2 cellular contexts compared by ENCODE assay signal in the genomic region with DNA sequence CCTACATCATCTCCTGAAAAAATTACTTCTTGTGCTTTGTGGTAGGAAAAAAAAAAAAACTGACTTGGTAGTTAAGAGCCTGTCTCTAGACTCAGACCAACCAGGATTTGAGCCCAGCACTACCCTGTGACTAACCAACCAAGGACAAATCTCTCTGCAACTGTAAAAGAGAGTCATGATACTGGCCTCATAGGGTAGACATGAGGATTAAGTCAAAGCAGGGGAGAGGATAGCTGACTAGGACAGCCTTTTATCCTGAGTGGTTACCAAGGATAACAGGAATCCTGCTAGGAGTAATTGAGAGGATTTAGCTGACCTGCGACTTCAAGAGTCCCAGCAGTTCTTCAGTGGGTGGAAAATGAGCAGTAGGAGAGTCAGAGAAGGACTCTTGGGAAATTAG.
TF ChIP-seq lines count a peak whose summit lies in the region.

No MANE protein-coding gene starts in this region.

TF ChIP-seq in SK-N-SH treated with all-trans-retinoic acid at 6 μM for 48 hours, 23 proteins besides CTCF, POLR2A, EP300 and RAD21 (continued from another document):
- TF ChIP-seq, protein P1, sequence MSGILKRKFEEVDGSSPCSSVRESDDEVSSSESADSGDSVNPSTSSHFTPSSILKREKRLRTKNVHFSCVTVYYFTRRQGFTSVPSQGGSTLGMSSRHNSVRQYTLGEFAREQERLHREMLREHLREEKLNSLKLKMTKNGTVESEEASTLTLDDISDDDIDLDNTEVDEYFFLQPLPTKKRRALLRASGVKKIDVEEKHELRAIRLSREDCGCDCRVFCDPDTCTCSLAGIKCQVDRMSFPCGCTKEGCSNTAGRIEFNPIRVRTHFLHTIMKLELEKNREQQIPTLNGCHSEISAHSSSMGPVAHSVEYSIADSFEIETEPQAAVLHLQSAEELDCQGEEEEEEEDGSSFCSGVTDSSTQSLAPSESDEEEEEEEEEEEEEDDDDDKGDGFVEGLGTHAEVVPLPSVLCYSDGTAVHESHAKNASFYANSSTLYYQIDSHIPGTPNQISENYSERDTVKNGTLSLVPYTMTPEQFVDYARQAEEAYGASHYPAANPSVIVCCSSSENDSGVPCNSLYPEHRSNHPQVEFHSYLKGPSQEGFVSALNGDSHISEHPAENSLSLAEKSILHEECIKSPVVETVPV (CRISPR knock-in tag; IDR thresholded peaks at IDR 0.05): no peak
- TF ChIP-seq ZNF8 (CRISPR knock-in tag; IDR thresholded peaks at IDR 0.05): no peak
- TF ChIP-seq SNAI2 (CRISPR knock-in tag; IDR thresholded peaks at IDR 0.05): no peak
- TF ChIP-seq ZFP30 (CRISPR knock-in tag; IDR thresholded peaks at IDR 0.05): no peak
- no peak for TF ChIP-seq CREB5 (CRISPR knock-in tag; IDR thresholded peaks at IDR 0.05; ENCODE audit: low read depth)
- TF ChIP-seq OSR1 (CRISPR knock-in tag; IDR thresholded peaks at IDR 0.05): no peak
- TF ChIP-seq ZC3H10 (CRISPR knock-in tag; IDR thresholded peaks at IDR 0.05): no peak
- TF ChIP-seq ZNF565 (CRISPR knock-in tag; conservative IDR thresholded peaks at IDR 0.05; ENCODE audit: low read depth): no peak
- TF ChIP-seq CSDC2 (CRISPR knock-in tag; IDR thresholded peaks at IDR 0.05): no peak
- TF ChIP-seq GLIS3 (CRISPR knock-in tag; IDR thresholded peaks at IDR 0.05): no peak
- no peak for TF ChIP-seq ZNF70 (CRISPR knock-in tag; IDR thresholded peaks at IDR 0.05)
- no peak for TF ChIP-seq TCF4 (CRISPR knock-in tag; IDR thresholded peaks at IDR 0.05; ENCODE audit: borderline replicate concordance)
- TF ChIP-seq RARB (CRISPR knock-in tag; IDR thresholded peaks at IDR 0.05): no peak
- TF ChIP-seq, protein P2, sequence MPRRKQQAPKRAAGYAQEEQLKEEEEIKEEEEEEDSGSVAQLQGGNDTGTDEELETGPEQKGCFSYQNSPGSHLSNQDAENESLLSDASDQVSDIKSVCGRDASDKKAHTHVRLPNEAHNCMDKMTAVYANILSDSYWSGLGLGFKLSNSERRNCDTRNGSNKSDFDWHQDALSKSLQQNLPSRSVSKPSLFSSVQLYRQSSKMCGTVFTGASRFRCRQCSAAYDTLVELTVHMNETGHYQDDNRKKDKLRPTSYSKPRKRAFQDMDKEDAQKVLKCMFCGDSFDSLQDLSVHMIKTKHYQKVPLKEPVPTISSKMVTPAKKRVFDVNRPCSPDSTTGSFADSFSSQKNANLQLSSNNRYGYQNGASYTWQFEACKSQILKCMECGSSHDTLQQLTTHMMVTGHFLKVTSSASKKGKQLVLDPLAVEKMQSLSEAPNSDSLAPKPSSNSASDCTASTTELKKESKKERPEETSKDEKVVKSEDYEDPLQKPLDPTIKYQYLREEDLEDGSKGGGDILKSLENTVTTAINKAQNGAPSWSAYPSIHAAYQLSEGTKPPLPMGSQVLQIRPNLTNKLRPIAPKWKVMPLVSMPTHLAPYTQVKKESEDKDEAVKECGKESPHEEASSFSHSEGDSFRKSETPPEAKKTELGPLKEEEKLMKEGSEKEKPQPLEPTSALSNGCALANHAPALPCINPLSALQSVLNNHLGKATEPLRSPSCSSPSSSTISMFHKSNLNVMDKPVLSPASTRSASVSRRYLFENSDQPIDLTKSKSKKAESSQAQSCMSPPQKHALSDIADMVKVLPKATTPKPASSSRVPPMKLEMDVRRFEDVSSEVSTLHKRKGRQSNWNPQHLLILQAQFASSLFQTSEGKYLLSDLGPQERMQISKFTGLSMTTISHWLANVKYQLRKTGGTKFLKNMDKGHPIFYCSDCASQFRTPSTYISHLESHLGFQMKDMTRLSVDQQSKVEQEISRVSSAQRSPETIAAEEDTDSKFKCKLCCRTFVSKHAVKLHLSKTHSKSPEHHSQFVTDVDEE (CRISPR knock-in tag; IDR thresholded peaks at IDR 0.05): no peak

TF ChIP-seq in SK-N-SH, 30 proteins besides CTCF, POLR2A, EP300 and RAD21 (continued from another document):
- TF ChIP-seq, protein P3, sequence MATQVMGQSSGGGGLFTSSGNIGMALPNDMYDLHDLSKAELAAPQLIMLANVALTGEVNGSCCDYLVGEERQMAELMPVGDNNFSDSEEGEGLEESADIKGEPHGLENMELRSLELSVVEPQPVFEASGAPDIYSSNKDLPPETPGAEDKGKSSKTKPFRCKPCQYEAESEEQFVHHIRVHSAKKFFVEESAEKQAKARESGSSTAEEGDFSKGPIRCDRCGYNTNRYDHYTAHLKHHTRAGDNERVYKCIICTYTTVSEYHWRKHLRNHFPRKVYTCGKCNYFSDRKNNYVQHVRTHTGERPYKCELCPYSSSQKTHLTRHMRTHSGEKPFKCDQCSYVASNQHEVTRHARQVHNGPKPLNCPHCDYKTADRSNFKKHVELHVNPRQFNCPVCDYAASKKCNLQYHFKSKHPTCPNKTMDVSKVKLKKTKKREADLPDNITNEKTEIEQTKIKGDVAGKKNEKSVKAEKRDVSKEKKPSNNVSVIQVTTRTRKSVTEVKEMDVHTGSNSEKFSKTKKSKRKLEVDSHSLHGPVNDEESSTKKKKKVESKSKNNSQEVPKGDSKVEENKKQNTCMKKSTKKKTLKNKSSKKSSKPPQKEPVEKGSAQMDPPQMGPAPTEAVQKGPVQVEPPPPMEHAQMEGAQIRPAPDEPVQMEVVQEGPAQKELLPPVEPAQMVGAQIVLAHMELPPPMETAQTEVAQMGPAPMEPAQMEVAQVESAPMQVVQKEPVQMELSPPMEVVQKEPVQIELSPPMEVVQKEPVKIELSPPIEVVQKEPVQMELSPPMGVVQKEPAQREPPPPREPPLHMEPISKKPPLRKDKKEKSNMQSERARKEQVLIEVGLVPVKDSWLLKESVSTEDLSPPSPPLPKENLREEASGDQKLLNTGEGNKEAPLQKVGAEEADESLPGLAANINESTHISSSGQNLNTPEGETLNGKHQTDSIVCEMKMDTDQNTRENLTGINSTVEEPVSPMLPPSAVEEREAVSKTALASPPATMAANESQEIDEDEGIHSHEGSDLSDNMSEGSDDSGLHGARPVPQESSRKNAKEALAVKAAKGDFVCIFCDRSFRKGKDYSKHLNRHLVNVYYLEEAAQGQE (IDR thresholded peaks at IDR 0.05; ENCODE audit: low read depth, low read length): no peak
- TF ChIP-seq EZH2phosphoT487 (IDR thresholded peaks at IDR 0.05; ENCODE audit: borderline replicate concordance, low read depth) (no peak), FOXJ3 (CRISPR knock-in tag; IDR thresholded peaks at IDR 0.05) (no peak), USF2 (IDR thresholded peaks at IDR 0.05; ENCODE audit: borderline replicate concordance, low read depth, low read length) (no peak), JUND (IDR thresholded peaks at IDR 0.05) (no peak)
